In the genomic region with DNA sequence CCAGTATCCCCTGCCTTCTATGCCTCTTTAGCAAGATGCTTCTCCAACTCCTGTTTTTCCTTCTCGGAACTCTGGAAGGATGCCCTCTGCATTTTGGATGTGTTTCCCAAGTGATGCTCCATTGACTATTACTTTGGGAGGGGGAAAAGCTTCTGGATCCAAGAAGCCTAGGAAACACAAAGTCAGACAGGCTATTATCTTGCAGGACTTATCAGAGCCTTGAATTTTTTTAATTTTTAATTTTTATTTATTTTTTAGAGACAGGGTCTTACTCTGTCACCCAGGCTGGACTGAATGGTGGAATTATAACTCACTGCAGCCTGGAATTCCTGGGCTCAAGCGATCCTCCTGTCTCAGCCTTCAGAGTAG, we compare ENCODE assay signal across 28 cellular contexts. TPM values are rescaled to one million over a fixed set of nuclear protein-coding genes. Genes with fewer than 3 reads are reported as not detected.
"Had no signal": no experiment of that assay in that cellular context is flagged by ENCODE, and none has a peak within 500 bp of the region (broad histone marks: within the 10 kb centered on the region; RNA-seq: fewer than 3 reads in every experiment).

No MANE protein-coding gene starts in this region.

- H3K27ac ChIP-seq: brain microvascular endothelial cell had no signal

- ATAC-seq: activated CD8-positive, alpha-beta T cell treated with anti-CD3 and anti-CD28 coated beads, Interleukin-2, amount 10 ng/mL, durations not matched to agents 7 days and 5 days; PC-3; T-helper 17 cell; WTC11 had no signal

- DNase-seq: activated CD4-positive, alpha-beta T cell treated with anti-CD3 and anti-CD28 coated beads for 48 hours; activated CD4-positive, alpha-beta T cell treated with anti-CD3 and anti-CD28 coated beads, Interleukin-2, amount 50 U/mL, for 4 hours; activated CD4-positive, CD25-positive, alpha-beta regulatory T cell treated with anti-CD3 and anti-CD28 coated beads, Interleukin-2, amount 50 U/mL, for 72 hours; activated CD8-positive, alpha-beta memory T cell treated with anti-CD3 and anti-CD28 coated beads, Interleukin-2, amount 50 U/mL, for 48 hours; activated CD8-positive, alpha-beta T cell treated with anti-CD3 and anti-CD28 coated beads, Interleukin-2, amount 10 ng/mL, durations not matched to agents 7 days and 5 days; activated effector memory CD4-positive, alpha-beta T cell treated with anti-CD3 and anti-CD28 coated beads, Interleukin-2, amount 50 U/mL, for 16 hours; activated naive CD4-positive, alpha-beta T cell treated with Interleukin-2 at 50 U/mL for 16 hours; activated T-cell treated with anti-CD3 and anti-CD28 coated beads, Interleukin-2, amount 50 U/mL, for 24 hours; amygdala; brain microvascular endothelial cell; KG1; NCI-H1092 treated with DMSO at 0.1 percent for 48 hours; NCI-H1417 treated with DMSO at 0.1 percent for 48 hours; NCI-H1694; NCI-H2029; NCI-H2107; NCI-H2171 treated with DMSO at 0.1 percent for 48 hours; NCI-H226; NCI-H510A; NCI-H69; NK-92 treated with Interleukin-12 subunit alpha and Interleukin-12 subunit beta, amount 100 ng/mL, for 24 hours; PC-3; SHP77 treated with DMSO at 0.1 percent for 48 hours; T-helper 17 cell; T-helper 9 cell had no signal

- H3K36me3 ChIP-seq: brain microvascular endothelial cell had no signal

RNA-seq across cellular contexts. Expression of gene TMEM270, which starts 21.1 kb away (rescaled TPM):
- total RNA-seq: activated CD8-positive, alpha-beta T cell treated with anti-CD3 and anti-CD28 coated beads, Interleukin-2, amount 10 ng/mL, durations not matched to agents 7 days and 5 days; LHCN-M2; PC-3; SK-MEL-5; T-helper 17 cell had no signal

RNA-seq across cellular contexts. Expression of gene METTL27, which starts 39.7 kb away (rescaled TPM):
- total RNA-seq: activated CD8-positive, alpha-beta T cell treated with anti-CD3 and anti-CD28 coated beads, Interleukin-2, amount 10 ng/mL, durations not matched to agents 7 days and 5 days had no signal

RNA-seq across cellular contexts. Expression of gene CLDN4, which starts 51.2 kb away (rescaled TPM):
- total RNA-seq: SK-MEL-5 had no signal
